8 cellular contexts compared by ENCODE assay signal in genomic region chr11:63671322-63672155, GRCh38. TPM values are rescaled to one million over a fixed set of nuclear protein-coding genes. Genes with fewer than 3 reads are reported as not detected.
DNase-seq lines count a peak whose midpoint lies in the region; ATAC-seq and TF ChIP-seq lines count a peak whose summit lies in the region.

Gene ATL3 (minus strand): TSS chr11:63671376. CDS start chr11:63671335, 41 bp downstream.

- H3K27me3 ChIP-seq in AG04450 (ENCODE audit: control insufficient read depth, insufficient read depth, low read length), result no peaks in the 10 kb centered on the region

- H3K27ac ChIP-seq in AG04450 (ENCODE audit: low read depth, low read length) (peak within 1 kb of the TSS; percentile 77), caudate nucleus (ENCODE audit: low read depth, low read length) (peak within 1 kb of the TSS; percentile 88)

- no peaks in the 10 kb centered on the region for H3K9me3 Mint-ChIP-seq in immature natural killer cell

- POLR2A ChIA-PET in AG04450 (lab: Yijun Ruan, JAX), result interaction anchor here (0.6 to 2.6 kb wide), 2 partner anchors 11 to 30 kb away, joined by 3 to 38 read pairs; partner anchors contain the start of gene RTN3

- H3K4me3 ChIP-seq in AG04450 (ENCODE audit: low read depth, low read length), result peak within 1 kb of the TSS; percentile 82

- peaks cover 0 to 3% (median 0%) of the 10 kb centered on the region in 3 donors for H3K27me3 Mint-ChIP-seq in immature natural killer cell (ENCODE audit: low read depth in 3 of 3)

- no peaks in the 10 kb centered on the region; the same call in 1 of the 2 replicates for H3K9me3 ChIP-seq in AG04450 (ENCODE audit: control insufficient read depth, insufficient read depth, low read length)

- ATAC-seq in GM18909 (IDR thresholded peaks at IDR 0.05; ENCODE audit: poor library complexity, unreplicated experiment), result peak; percentile 91
- peak; percentile 86 for ATAC-seq in HG03159 (IDR thresholded peaks at IDR 0.05; ENCODE audit: unreplicated experiment)

- CTCF ChIA-PET in AG04450 (lab: Charles Lee), result interaction anchor here (0.5 to 2.3 kb wide), 7 partner anchors 10 to 139 kb away, joined by 3 to 10 read pairs (median 3); partner anchors contain the start of gene RTN3

- DNase-seq in AG04450 (ENCODE audit: low read depth, low spot score) (peak; percentile 88), NCI-H2227 (lab: John Stamatoyannopoulos, UW; ENCODE audit: unreplicated experiment) (peak; percentile 98), caudate nucleus (lab: John Stamatoyannopoulos, UW) (peak; percentile 50 to 98 (median 93)), immature natural killer cell (peak; percentile 91 to 92 (median 91)), smooth muscle cell of the brain vasculature (ENCODE audit: low read depth, low spot score) (peak; percentile 87)
- DNase-seq in activated CD4-positive, CD25-positive, alpha-beta regulatory T cell (lab: John Stamatoyannopoulos, UW), result peak; percentile 86 to 92 (median 90)

- TF ChIP-seq CTCF in AG04450 (IDR thresholded peaks at IDR 0.05; ENCODE audit: low read depth, low read length), result peak; percentile 22; the same call in 1 of the 2 replicates

- peak within 1 kb of the TSS; percentile 32 to 91 (median 91) for H3K27ac Mint-ChIP-seq in immature natural killer cell

- peak within 1 kb of the TSS; percentile 81 to 88 (median 85) for H3K4me3 Mint-ChIP-seq in immature natural killer cell

- peaks cover 27 to 36% of the 10 kb centered on the region in 2 donors for H3K4me1 Mint-ChIP-seq in immature natural killer cell

- H3K36me3 Mint-ChIP-seq in immature natural killer cell, result no peaks in the 10 kb centered on the region

RNA-seq across cellular contexts. Expression of gene ATL3, which starts in this region (rescaled TPM):
- polyA plus RNA-seq in AG04450 (2011; rRNA removed), result 41.1 and 52.3 TPM in 2 replicates
- 53.8 and 75.2 TPM in 2 replicates for polyA minus RNA-seq in AG04450 (2011; rRNA and poly(A)+ RNA removed)
- 10 to 100 TPM; 28.0 to 33.7 (median 29.8) TPM for polyA plus RNA-seq in immature natural killer cell

Comparison
In these comparisons a context has a peak if more than half of its experiments do, and no peak if none do; other contexts are left out.
1. Peak in every context shown above with its lines: DNase-seq, ATAC-seq, H3K4me3 ChIP-seq and H3K27ac ChIP-seq.